In genomic region chr3:71189480-71189879, GRCh38 we compare ENCODE assay signal across 14 cellular contexts.
DNase-seq lines count a peak whose midpoint lies in the region; TF ChIP-seq lines count a peak whose summit lies in the region.
"Had no signal": no experiment of that assay in that cellular context is flagged by ENCODE, and none has a peak within 500 bp of the region (broad histone marks: within the 10 kb centered on the region; RNA-seq: fewer than 3 reads in every experiment).

No MANE protein-coding gene starts in this region.

- DNase-seq in AG20443 (ENCODE audit: low spot score): peak; percentile 11
- no peak for DNase-seq in Caco-2
- peak; percentile 58 for DNase-seq in iris pigment epithelial cell (ENCODE audit: low read depth)
- no peak for DNase-seq in GM19238 (ENCODE audit: insufficient read length, low spot score)
- no peak for DNase-seq in SK-N-DZ (ENCODE audit: low spot score)
- no peak for DNase-seq in brain microvascular endothelial cell
- DNase-seq in GDM1 (lab: John Stamatoyannopoulos, UW): no peak
- DNase-seq: activated CD4-positive, alpha-beta T cell treated with anti-CD3 and anti-CD28 coated beads for 48 hours; left lung; NCI-H1092 treated with DMSO at 0.1 percent for 48 hours; stimulated activated CD4-positive, alpha-beta T cell treated with anti-CD3 and anti-CD28 coated beads, Interleukin-1b, Interleukin-23, amount 100 ng/mL, for 48 hours; uterus had no signal

- no TSS peak for BruUV-seq in Caco-2 (replicated peaks; lab: Mats Ljungman, UMichigan)

- H3K27ac Mint-ChIP-seq in Caco-2 (ENCODE audit: unreplicated experiment): peak overlapping the region; percentile 74

- TF ChIP-seq CTCF in Caco-2 (IDR thresholded peaks at IDR 0.05; ENCODE audit: insufficient read depth in 1 of 2, low read depth in 1 of 2, low read length in 1 of 2, severe bottlenecking in 1 of 2, unreplicated experiment in 1 of 2) (no peak), VCaP (conservative IDR thresholded peaks at IDR 0.05) (no peak), brain microvascular endothelial cell (IDR thresholded peaks at IDR 0.05; ENCODE audit: low read depth, low read length, missing control alignments) (no peak)

- H3K36me3 ChIP-seq in Caco-2 (ENCODE audit: control insufficient read depth, insufficient read depth, low read length) (no peaks in the 10 kb centered on the region), brain microvascular endothelial cell (replicated peaks) (no peaks in the 10 kb centered on the region)
- H3K36me3 ChIP-seq: uterus had no signal

- H3K27me3 ChIP-seq in Caco-2 (replicated peaks; ENCODE audit: control insufficient read depth, insufficient read depth, low read length) (no peaks in the 10 kb centered on the region), brain microvascular endothelial cell (replicated peaks) (no peaks in the 10 kb centered on the region)
- H3K27me3 ChIP-seq: left lung, uterus had no signal

- H3K9me3 Mint-ChIP-seq in Caco-2 (ENCODE audit: unreplicated experiment): no peaks in the 10 kb centered on the region
- H3K9me3 Mint-ChIP-seq: natural killer cell treated with Interleukin-12 subunit alpha and Interleukin-12 subunit beta and Interleukin-15 and Interleukin-18, amount 100 ng/mL, for 72 hours had no signal

- in situ Hi-C loops in brain microvascular endothelial cell (cut with HindIII; ENCODE audit: low pct_ligation_motif_present, low sequenced_read_pairs): no loop called here

- peak overlapping the region; percentile 21 for H3K4me3 Mint-ChIP-seq in Caco-2 (ENCODE audit: unreplicated experiment)
- H3K4me3 Mint-ChIP-seq: natural killer cell treated with Interleukin-12 subunit alpha and Interleukin-12 subunit beta and Interleukin-15 and Interleukin-18, amount 100 ng/mL, for 72 hours had no signal

- CTCF ChIA-PET in Caco-2 (lab: Charles Lee): interaction anchor here (0.9 to 1.0 kb wide), 2 partner anchors 19 to 36 kb away, joined by 3 to 5 read pairs; no protein-coding TSS in a partner anchor

- peak overlapping the region; percentile 39 for H3K27ac ChIP-seq in VCaP
- no peak overlapping the region for H3K27ac ChIP-seq in brain microvascular endothelial cell
- H3K27ac ChIP-seq: left lung, uterus had no signal

- peaks cover 54% of the 10 kb centered on the region for H3K4me1 Mint-ChIP-seq in Caco-2 (ENCODE audit: low read depth, unreplicated experiment)

- no peaks in the 10 kb centered on the region for H3K9me3 ChIP-seq in Caco-2
- H3K9me3 ChIP-seq: left lung, uterus had no signal

- intact Hi-C loops in Caco-2 (cut with micrococcal nuclease; ENCODE audit: unreplicated experiment): no loop called here

- H3K4me1 ChIP-seq in Caco-2: peaks cover 51% of the 10 kb centered on the region
- H3K4me1 ChIP-seq: uterus had no signal

- no peak overlapping the region for H3K4me3 ChIP-seq in Caco-2 (ENCODE audit: low read depth, low read length)
- no peak overlapping the region for H3K4me3 ChIP-seq in brain microvascular endothelial cell (ENCODE audit: low read depth, low read length)
- H3K4me3 ChIP-seq: left lung, uterus had no signal

- POLR2A ChIA-PET in Caco-2 (lab: Charles Lee): interaction anchor here (1.2 kb wide), 1 partner anchor 21 kb away, joined by 4 read pairs; no protein-coding TSS in a partner anchor

- H3K36me3 Mint-ChIP-seq in Caco-2 (ENCODE audit: insufficient read depth, unreplicated experiment): peaks cover 20% of the 10 kb centered on the region
- H3K36me3 Mint-ChIP-seq: natural killer cell treated with Interleukin-12 subunit alpha and Interleukin-12 subunit beta and Interleukin-15 and Interleukin-18, amount 100 ng/mL, for 72 hours had no signal

- H3K27me3 Mint-ChIP-seq in Caco-2 (ENCODE audit: insufficient read depth, unreplicated experiment): no peaks in the 10 kb centered on the region
- H3K27me3 Mint-ChIP-seq: natural killer cell treated with Interleukin-12 subunit alpha and Interleukin-12 subunit beta and Interleukin-15 and Interleukin-18, amount 100 ng/mL, for 72 hours had no signal

Comparison
In these comparisons a context has a peak if more than half of its experiments do, and no peak if none do; other contexts are left out.
1. DNase-seq: peak in AG20443 (single experiment) and iris pigment epithelial cell (single experiment); none in Caco-2 (0 of 2), GM19238 (single experiment), SK-N-DZ (single experiment), brain microvascular endothelial cell (single experiment) and GDM1 (single experiment).